In the genomic region with DNA sequence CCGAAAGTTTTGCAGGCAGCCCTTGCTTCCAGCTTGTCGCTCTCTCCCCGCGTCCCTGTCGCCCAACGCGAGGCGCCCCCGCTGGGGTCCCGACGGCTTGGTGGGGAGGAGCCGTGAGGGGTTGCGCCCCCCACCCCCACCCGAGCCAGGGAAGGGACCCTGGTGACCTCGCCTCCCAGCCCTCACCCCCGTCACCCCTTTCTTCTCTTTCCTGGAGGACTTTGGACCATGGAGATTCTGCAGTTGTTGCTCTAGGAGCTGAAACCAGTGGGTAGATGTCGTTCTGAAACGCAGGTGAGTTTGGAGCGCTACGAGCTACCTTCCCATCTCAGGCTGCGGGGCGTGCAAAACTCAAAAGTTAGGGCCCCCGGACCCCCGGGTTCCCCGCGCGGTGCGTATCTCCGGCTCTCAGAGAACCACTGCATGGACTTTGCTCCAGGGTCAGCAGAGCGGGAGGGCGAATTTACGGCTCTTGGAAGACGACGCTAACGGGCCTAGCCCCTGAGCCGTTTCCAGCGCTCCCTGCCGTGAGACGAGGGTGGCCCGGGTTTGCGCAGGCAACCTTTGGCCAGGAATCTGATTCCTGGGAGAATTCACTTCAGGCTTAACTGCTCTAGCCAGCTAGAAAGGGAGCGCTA, we compare ENCODE assay signal across 8 cellular contexts. TPM values are rescaled to one million over a fixed set of nuclear protein-coding genes. Genes with fewer than 3 reads are reported as not detected.
DNase-seq lines count a peak whose midpoint lies in the region; ATAC-seq, FAIRE-seq and TF ChIP-seq lines count a peak whose summit lies in the region.

No MANE protein-coding gene starts in this region.

- in situ Hi-C loops in GM13976 (cut with MboI; ENCODE audit: low sequenced_read_pairs, unreplicated experiment) (no loop called here), GM12878 (cut with MboI) (no loop called here)

- H3K4me3 ChIP-seq in GM12878 (no peak overlapping the region), iPS-20b (ENCODE audit: low read length) (peak overlapping the region; percentile 73), sigmoid colon (peak overlapping the region; percentile 71 to 87 (median 80))

- WGBS in GM12878 (ENCODE audit: insufficient coverage, insufficient replicate concordance, low lambda C conversion rate, missing lambda C conversion rate) = 8% methylated on average over 34 of the region's 42 CpGs
- WGBS in sigmoid colon, 2 donors = 1 to 3% methylated on average over 42 of the region's 42 CpGs

- no peaks in the 10 kb centered on the region for H4K20me1 ChIP-seq in GM12878 (ENCODE audit: control insufficient read depth, insufficient read depth)

- POLR2A ChIA-PET in GM12878 (lab: Charles Lee) = interaction anchor here (0.6 kb wide), 1 partner anchor 196 kb away, joined by 3 read pairs; no protein-coding TSS in a partner anchor

- no peak overlapping the region; the same call in 1 of the 2 replicates for H2AFZ ChIP-seq in GM12878 (ENCODE audit: control insufficient read depth, low read depth, low read length)

- no peak for FAIRE-seq in GM12878 (lab: Jason Lieb, UNC)

- peak overlapping the region; percentile 77 for H3K4me2 ChIP-seq in GM12878 (ENCODE audit: control insufficient read depth, insufficient read depth)

- intact Hi-C loops in GM12878 (cut with micrococcal nuclease; ENCODE audit: unreplicated experiment) (loop anchor here (5.0 kb wide), 2 partner anchors 70 to 115 kb away; no protein-coding TSS in a partner anchor), sigmoid colon (cut with DNase I) (loop anchor here (2.0 to 10.0 kb wide), 4 partner anchors 82 to 278 kb away; no protein-coding TSS in a partner anchor)

- SMC1A ChIA-PET in GM12878 (lab: Charles Lee; ENCODE audit: uncharacterized antibody, unreplicated experiment) = interaction anchor here (0.6 to 3.1 kb wide), 4 partner anchors 24 to 116 kb away, joined by 4 to 13 read pairs (median 8); no protein-coding TSS in a partner anchor

- CTCF ChIA-PET in GM12878 (lab: Yijun Ruan, JAX) = interaction anchor here (0.6 to 2.6 kb wide), 10 partner anchors 8 to 740 kb away, joined by 3 to 20 read pairs (median 3); no protein-coding TSS in a partner anchor

- H3K9me3 ChIP-seq in GM12878 (replicated peaks; ENCODE audit: control insufficient read depth, insufficient read depth, low read length) (no peaks in the 10 kb centered on the region), iPS-20b (ENCODE audit: insufficient read depth, low read depth, low read length) (no peaks in the 10 kb centered on the region), sigmoid colon (no peaks in the 10 kb centered on the region)

- no peaks in the 10 kb centered on the region for H3K79me2 ChIP-seq in GM12878 (ENCODE audit: control insufficient read depth, insufficient read depth, low read length)

- H3K9ac ChIP-seq in GM12878 (ENCODE audit: control insufficient read depth, insufficient read depth, low read length) = no peak overlapping the region
- H3K9ac ChIP-seq in iPS-20b (ENCODE audit: low read depth, low read length) = peak overlapping the region; percentile 60; the same call in 1 of the 2 replicates

- TF ChIP-seq CTCF in GM13976 (IDR thresholded peaks at IDR 0.05; ENCODE audit: borderline replicate concordance, control extremely low read depth, extremely low read depth, insufficient read depth, missing control alignments) (no peak), GM12878 (IDR thresholded peaks at IDR 0.05 in 2 of 3, conservative IDR thresholded peaks at IDR 0.05 in 1 of 3; ENCODE audit: control insufficient read depth in 2 of 3, extremely low read depth in 1 of 3, insufficient read depth in 1 of 3, low read depth in 3 of 3, low read length in 3 of 3) (no peak), sigmoid colon (IDR thresholded peaks at IDR 0.05) (no peak)

- TF ChIP-seq POLR2A in GM12878 (IDR thresholded peaks at IDR 0.05; ENCODE audit: low read depth, low read length) (no peak), sigmoid colon (IDR thresholded peaks at IDR 0.05) (no peak)

- DNase-seq in 8988T (peak; percentile 36), GM13976 (ENCODE audit: low spot score) (peak; percentile 29), NCI-H82 treated with DMSO at 0.1 percent for 48 hours (lab: John Stamatoyannopoulos, UW; ENCODE audit: unreplicated experiment) (peak; percentile 23), GM12878 (ENCODE audit: low read depth, low spot score) (no peak), sigmoid colon (peak; percentile 80), SKM-1 treated with dmso at 0.1 percent for 144 hours (lab: John Stamatoyannopoulos, UW; ENCODE audit: unreplicated experiment) (no peak)

- ATAC-seq in GM12878 (no peak), HG03460 (IDR thresholded peaks at IDR 0.05; ENCODE audit: unreplicated experiment) (no peak)

- H3K27me3 ChIP-seq in GM12878 (replicated peaks in 1 of 2; ENCODE audit: control insufficient read depth in 2 of 2, insufficient read depth in 2 of 2, low read length in 1 of 2) = peaks cover 11 to 13% of the 10 kb centered on the region in 2 experiments
- peaks cover 22% of the 10 kb centered on the region for H3K27me3 ChIP-seq in iPS-20b (ENCODE audit: insufficient read depth, low read length)
- H3K27me3 ChIP-seq in sigmoid colon = no peaks in the 10 kb centered on the region

- H3K4me1 ChIP-seq in GM12878 (ENCODE audit: control insufficient read depth, insufficient read depth, low read length) (no peaks in the 10 kb centered on the region), iPS-20b (ENCODE audit: insufficient read depth, low read length) (peaks cover 19% of the 10 kb centered on the region), sigmoid colon (peaks cover 0 to 49% (median 46%) of the 10 kb centered on the region in 4 donors)

- H3K27ac ChIP-seq in GM12878 (ENCODE audit: control insufficient read depth, insufficient read depth) (no peak overlapping the region), iPS-20b (ENCODE audit: low read length) (no peak overlapping the region), sigmoid colon (peak overlapping the region; percentile 70 to 86 (median 82))

- no TSS peak for BruUV-seq in GM12878 (replicated peaks; lab: Mats Ljungman, UMichigan)

- RAD21 ChIA-PET in GM12878 (lab: Charles Lee; ENCODE audit: unreplicated experiment) = interaction anchor here (1.5 to 2.3 kb wide), 2 partner anchors 111 to 116 kb away, joined by 4 to 11 read pairs; no protein-coding TSS in a partner anchor

- no peak for TF ChIP-seq EP300 in GM12878 (IDR thresholded peaks at IDR 0.05; ENCODE audit: borderline replicate concordance in 1 of 2, control insufficient read depth in 1 of 2, low read depth in 2 of 2, low read length in 2 of 2)
- no peak for TF ChIP-seq EP300 in sigmoid colon (IDR thresholded peaks at IDR 0.05)

- H3K36me3 ChIP-seq in GM12878 (ENCODE audit: control insufficient read depth in 2 of 2, insufficient read depth in 2 of 2, low read length in 1 of 2) = no peaks in the 10 kb centered on the region
- peaks cover 24% of the 10 kb centered on the region for H3K36me3 ChIP-seq in iPS-20b (ENCODE audit: insufficient read depth, low read depth, low read length)
- H3K36me3 ChIP-seq in sigmoid colon = peaks cover 0 to 6% (median 0%) of the 10 kb centered on the region in 4 donors

- TF ChIP-seq RAD21 in GM12878 (IDR thresholded peaks at IDR 0.05; ENCODE audit: insufficient read depth, low read depth, low read length) = no peak

TF ChIP-seq in GM12878, 131 proteins besides CTCF, POLR2A, EP300 and RAD21:
- 0 out of 2 replicates have a peak, but pooled peaks have one; percentile 3 for TF ChIP-seq CHD2 (IDR thresholded peaks at IDR 0.05; ENCODE audit: borderline replicate concordance, low read depth, low read length)
- TF ChIP-seq IKZF1 (conservative IDR thresholded peaks at IDR 0.05) = no peak; the same call in 1 of the 2 replicates
- no peak for TF ChIP-seq YY1 (IDR thresholded peaks at IDR 0.05; ENCODE audit: low read depth, low read length)
- no peak for TF ChIP-seq NRF1 (conservative IDR thresholded peaks at IDR 0.05; ENCODE audit: low read depth, low read length)

RNA-seq across cellular contexts. Expression of a gene that starts 0.7 kb away (rescaled TPM):
- 8.7 and 10.7 TPM in 2 replicates for total RNA-seq in GM12878 (2013; cell fraction: nucleolus; rRNA removed)
- total RNA-seq in GM12878 (2014; rRNA removed) (0.49 and 1.6 TPM in 2 replicates), GM12878 (2014; rRNA removed; fragmentation: Illumina TruSeq; extraction: Trizol) (1.1 and 1.4 TPM in 2 replicates), GM12878 (2021) (2.2 and 2.9 TPM in 2 replicates), sigmoid colon (10 to 100 TPM; 12.8 to 20.5 (median 17.9) TPM)
- 0.17 TPM for polyA plus RNA-seq in GM12878 (2011; ENCODE audit: low read depth)
- polyA plus RNA-seq in GM12878 (2011; rRNA removed) (0.99 and 1.1 TPM in 2 replicates), GM12878 (2014; fragmentation: Illumina TruSeq; extraction: Trizol) (2.6 and 3.4 TPM in 2 replicates), GM12878 (2014; fragmentation: Nextera tagmentation; extraction: Ambion mirVana) (under 1 TPM; 0.40 to 0.72 TPM), GM12878 (2014; rRNA removed) (0.91 and 1.2 TPM in 2 replicates), GM12878 (2016; fragmentation: Nextera tagmentation; extraction: Ambion mirVana) (1 to 10 TPM in 1 of 2 experiments, under 1 TPM in 1; 0.73 to 1.8 TPM), sigmoid colon (10 to 100 TPM in 2 of 3 donors, 1 to 10 TPM in 1; 5.4 to 12.7 (median 10.1) TPM)
- polyA plus RNA-seq in GM12878 (2011; cell fraction: cytosol; rRNA removed) = 0.43 and 0.64 TPM in 2 replicates
- 0.64 and 0.85 TPM in 2 replicates for polyA plus RNA-seq in GM12878 (2011; cell fraction: nucleus; rRNA removed)
- 0.65 and 1.1 TPM in 2 replicates for polyA plus RNA-seq in GM12878 (2012)
- polyA minus RNA-seq in GM12878 (2011; rRNA and poly(A)+ RNA removed) = 1.2 and 1.4 TPM in 2 replicates
- not detected in 2 replicates for polyA minus RNA-seq in GM12878 (2011; cell fraction: cytosol; rRNA and poly(A)+ RNA removed)
- polyA minus RNA-seq in GM12878 (2011; cell fraction: nucleus; rRNA and poly(A)+ RNA removed) = 1.1 and 1.9 TPM in 2 replicates

Comparison
In these comparisons a context has a peak if more than half of its experiments do, and no peak if none do; other contexts are left out.
1. DNase-seq: peak in 8988T (single experiment), GM13976 (single experiment), NCI-H82 treated with DMSO at 0.1 percent for 48 hours (single experiment) and sigmoid colon (single experiment); none in GM12878 (single experiment) and SKM-1 treated with dmso at 0.1 percent for 144 hours (single experiment).
2. H3K27ac ChIP-seq: peak in sigmoid colon (4 of 4); none in GM12878 (single experiment) and iPS-20b (single experiment).